24 cellular contexts compared by ENCODE assay signal in the genomic region with DNA sequence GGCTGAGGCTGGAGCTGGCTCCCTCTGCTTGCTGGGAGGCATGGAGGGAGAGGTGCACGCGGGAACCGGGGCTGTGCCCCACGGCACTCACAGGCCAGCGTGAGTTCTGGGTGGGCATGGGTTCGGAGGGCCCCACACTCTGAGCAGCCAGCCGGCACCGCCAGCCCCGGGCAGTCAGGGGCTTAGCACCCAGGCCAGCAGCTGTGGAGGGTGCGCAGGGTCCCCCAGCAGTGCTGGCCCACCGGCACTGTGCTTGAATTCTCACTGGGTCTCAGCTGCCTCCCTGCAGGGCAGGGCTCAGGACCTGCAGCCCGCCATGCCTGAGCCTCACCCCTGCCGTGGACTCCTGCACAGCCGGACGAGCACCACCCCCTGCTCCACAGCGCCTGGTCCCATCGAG.
"Had no signal": no experiment of that assay in that cellular context is flagged by ENCODE, and none has a peak within 500 bp of the region (broad histone marks: within the 10 kb centered on the region; RNA-seq: fewer than 3 reads in every experiment).

No MANE protein-coding gene starts in this region.

- H3K27me3 ChIP-seq: colonic mucosa, esophagus muscularis mucosa, esophagus squamous epithelium, foreskin keratinocyte, gastrocnemius medialis, gastroesophageal sphincter, heart left ventricle had no signal

- H3K27me3 Mint-ChIP-seq: dendritic cell treated with granulocyte-macrophage colony-stimulating factor and Interleukin-4, amounts not matched to agents 40 ng/mL and 50 ng/mL, for 4 days; effector memory CD8-positive, alpha-beta T cell had no signal

- H3K27ac Mint-ChIP-seq: dendritic cell treated with granulocyte-macrophage colony-stimulating factor and Interleukin-4, amounts not matched to agents 40 ng/mL and 50 ng/mL, for 4 days; effector memory CD8-positive, alpha-beta T cell; endodermal cell had no signal

- ATAC-seq: effector memory CD8-positive, alpha-beta T cell; esophagus mucosa; foreskin keratinocyte; gastrocnemius medialis; gastroesophageal sphincter; heart left ventricle had no signal

- H3K36me3 ChIP-seq: colonic mucosa, esophagus muscularis mucosa, esophagus squamous epithelium, gastrocnemius medialis, gastroesophageal sphincter, heart left ventricle had no signal

- DNase-seq: colonic mucosa; cortex of kidney; dermis blood vessel endothelial cell; dorsolateral prefrontal cortex; effector CD4-positive, alpha-beta T cell; effector CD8-positive, alpha-beta T cell; effector memory CD4-positive, alpha-beta T cell; effector memory CD8-positive, alpha-beta T cell; endodermal cell; erythroblast; esophagus squamous epithelium; foreskin fibroblast; foreskin keratinocyte; foreskin melanocyte; gastrocnemius medialis; glutamatergic neuron; head of caudate nucleus; heart left ventricle had no signal

- H3K4me3 ChIP-seq: colonic mucosa, coronary artery, dorsolateral prefrontal cortex, esophagus muscularis mucosa, esophagus squamous epithelium, gastrocnemius medialis, gastroesophageal sphincter, heart left ventricle had no signal

- H3K27ac ChIP-seq: colonic mucosa, coronary artery, dorsolateral prefrontal cortex, epithelial cell of prostate, esophagus muscularis mucosa, esophagus squamous epithelium, foreskin keratinocyte, gastrocnemius medialis, gastroesophageal sphincter, heart left ventricle had no signal

- H3K9me3 ChIP-seq: colonic mucosa, esophagus squamous epithelium, gastrocnemius medialis, heart left ventricle had no signal

- H3K4me1 Mint-ChIP-seq: endodermal cell had no signal

- H3K4me1 ChIP-seq: colonic mucosa, esophagus muscularis mucosa, esophagus squamous epithelium, foreskin keratinocyte, gastrocnemius medialis, gastroesophageal sphincter, heart left ventricle had no signal

- H3K4me3 Mint-ChIP-seq: dendritic cell treated with granulocyte-macrophage colony-stimulating factor and Interleukin-4, amounts not matched to agents 40 ng/mL and 50 ng/mL, for 4 days; effector memory CD8-positive, alpha-beta T cell; endodermal cell had no signal
